In genomic region chr7:155954550-155955366, GRCh38 we compare ENCODE assay signal across 29 cellular contexts.
"Had no signal": no experiment of that assay in that cellular context is flagged by ENCODE, and none has a peak within 500 bp of the region (broad histone marks: within the 10 kb centered on the region; RNA-seq: fewer than 3 reads in every experiment).

No MANE protein-coding gene starts in this region.

- FAIRE-seq: TTC549 had no signal

- H3K27me3 Mint-ChIP-seq: activated CD4-positive, alpha-beta T cell treated with anti-CD3 and anti-CD28 coated beads, Interleukin-2, amount 10 ng/mL, durations not matched to agents 24 days and 14 days; activated CD8-positive, alpha-beta T cell treated with anti-CD3 and anti-CD28 coated beads for 36 hours; activated naive CD4-positive, alpha-beta T cell treated with anti-CD3 and anti-CD28 coated beads, Interleukin-2, amount 50 U/mL, for 24 hours had no signal

- H3K9me3 ChIP-seq: ascending aorta, MG63, SJCRH30, SK-N-SH had no signal

- H3K9me3 Mint-ChIP-seq: activated CD4-positive, alpha-beta T cell treated with anti-CD3 and anti-CD28 coated beads, Interleukin-2, amount 10 ng/mL, durations not matched to agents 24 days and 14 days; activated CD8-positive, alpha-beta T cell treated with anti-CD3 and anti-CD28 coated beads for 36 hours; activated naive CD4-positive, alpha-beta T cell treated with anti-CD3 and anti-CD28 coated beads, Interleukin-2, amount 50 U/mL, for 24 hours; activated naive CD8-positive, alpha-beta T cell treated with anti-CD3 and anti-CD28 coated beads, Interleukin-2, amount 10 ng/mL, durations not matched to agents 7 days and 5 days; activated T-cell treated with anti-CD3 and anti-CD28 coated beads, Interleukin-2, amount 50 U/mL, for 24 hours; activated T-helper 2 cell treated with anti-CD3 and anti-CD28 coated beads, Interferon-gamma antibody, Interleukin-2, Interleukin-4, amounts not matched to agents 10 μg/mL and 5 μg/mL and 100 μg/mL, durations not matched to agents 14 hours and 24 hours and 36 hours; T-helper 1 cell treated with Interleukin-12 subunit alpha and Interleukin-12 subunit beta and Interleukin-4 antibody, amounts not matched to agents 30 μg/mL and 1 μg/mL, for 36 hours; T-helper 2 cell treated with Interferon-gamma antibody and Interleukin-4, amounts not matched to agents 5 μg/mL and 100 μg/mL, for 36 hours had no signal

- H3K27ac ChIP-seq: ascending aorta, SJCRH30 had no signal

- H3K4me3 ChIP-seq: ascending aorta, MG63, SJCRH30 had no signal

- H3K9me2 ChIP-seq: SK-N-SH had no signal

- H3K4me1 ChIP-seq: ascending aorta, SJCRH30 had no signal

- H3K4me3 Mint-ChIP-seq: activated CD4-positive, alpha-beta T cell treated with anti-CD3 and anti-CD28 coated beads, Interleukin-2, amount 10 ng/mL, durations not matched to agents 24 days and 14 days; activated CD8-positive, alpha-beta T cell treated with anti-CD3 and anti-CD28 coated beads for 36 hours; activated naive CD4-positive, alpha-beta T cell treated with anti-CD3 and anti-CD28 coated beads, Interleukin-2, amount 50 U/mL, for 24 hours; activated naive CD8-positive, alpha-beta T cell treated with anti-CD3 and anti-CD28 coated beads, Interleukin-2, amount 10 ng/mL, durations not matched to agents 7 days and 5 days; activated T-cell treated with anti-CD3 and anti-CD28 coated beads, Interleukin-2, amount 50 U/mL, for 24 hours; T-helper 1 cell treated with Interleukin-12 subunit alpha and Interleukin-12 subunit beta and Interleukin-4 antibody, amounts not matched to agents 30 μg/mL and 1 μg/mL, for 36 hours; T-helper 2 cell treated with Interferon-gamma antibody and Interleukin-4, amounts not matched to agents 5 μg/mL and 100 μg/mL, for 36 hours had no signal

- H3K4me1 Mint-ChIP-seq: activated CD4-positive, alpha-beta T cell treated with anti-CD3 and anti-CD28 coated beads, Interleukin-2, amount 10 ng/mL, durations not matched to agents 24 days and 14 days; activated naive CD4-positive, alpha-beta T cell treated with anti-CD3 and anti-CD28 coated beads, Interleukin-2, amount 50 U/mL, for 24 hours; activated naive CD8-positive, alpha-beta T cell treated with anti-CD3 and anti-CD28 coated beads, Interleukin-2, amount 10 ng/mL, durations not matched to agents 7 days and 5 days had no signal

- H3K27me3 ChIP-seq: ascending aorta, MG63 had no signal

- DNase-seq: activated CD4-positive, alpha-beta T cell treated with anti-CD3 and anti-CD28 coated beads, Interleukin-2, amount 10 ng/mL, durations not matched to agents 24 days and 14 days; activated CD4-positive, alpha-beta T cell treated with anti-CD3 and anti-CD28 coated beads, Interleukin-2, amount 50 U/mL, for 4 hours; activated CD8-positive, alpha-beta T cell treated with anti-CD3 and anti-CD28 coated beads for 36 hours; activated gamma-delta T cell; activated naive CD4-positive, alpha-beta T cell treated with Interleukin-2 at 50 U/mL for 16 hours; activated naive CD8-positive, alpha-beta T cell treated with anti-CD3 and anti-CD28 coated beads, Interleukin-2, amount 10 ng/mL, durations not matched to agents 7 days and 5 days; activated T-cell treated with anti-CD3 and anti-CD28 coated beads, Interleukin-2, amount 50 U/mL, for 24 hours; amygdala; Kasumi-1; MG63; NCI-H1048; NCI-H1105 treated with DMSO at 0.1 percent for 48 hours; NCI-H1436; NCI-H1694; NCI-H1930; NCI-H2081 treated with DMSO at 0.1 percent for 48 hours; NCI-H226; NCI-H446 treated with DMSO at 0.1 percent for 48 hours; NCI-H524; SHP77; SJCRH30; SK-N-SH had no signal

- H3K36me3 Mint-ChIP-seq: activated naive CD4-positive, alpha-beta T cell treated with anti-CD3 and anti-CD28 coated beads, Interleukin-2, amount 50 U/mL, for 24 hours; activated naive CD8-positive, alpha-beta T cell treated with anti-CD3 and anti-CD28 coated beads, Interleukin-2, amount 10 ng/mL, durations not matched to agents 7 days and 5 days had no signal

- H3K4me2 ChIP-seq: SK-N-SH had no signal

- H3K36me3 ChIP-seq: ascending aorta, MG63, SJCRH30 had no signal

- ATAC-seq: activated CD8-positive, alpha-beta T cell treated with anti-CD3 and anti-CD28 coated beads for 36 hours; Panc1 had no signal

- H3K27ac Mint-ChIP-seq: activated CD4-positive, alpha-beta T cell treated with anti-CD3 and anti-CD28 coated beads, Interleukin-2, amount 10 ng/mL, durations not matched to agents 24 days and 14 days; activated CD8-positive, alpha-beta T cell treated with anti-CD3 and anti-CD28 coated beads for 36 hours; activated naive CD4-positive, alpha-beta T cell treated with anti-CD3 and anti-CD28 coated beads, Interleukin-2, amount 50 U/mL, for 24 hours; activated naive CD8-positive, alpha-beta T cell treated with anti-CD3 and anti-CD28 coated beads, Interleukin-2, amount 10 ng/mL, durations not matched to agents 7 days and 5 days; activated T-cell treated with anti-CD3 and anti-CD28 coated beads, Interleukin-2, amount 50 U/mL, for 24 hours; activated T-helper 2 cell treated with anti-CD3 and anti-CD28 coated beads, Interferon-gamma antibody, Interleukin-2, Interleukin-4, amounts not matched to agents 10 μg/mL and 5 μg/mL and 100 μg/mL, durations not matched to agents 14 hours and 24 hours and 36 hours; T-helper 1 cell treated with Interleukin-12 subunit alpha and Interleukin-12 subunit beta and Interleukin-4 antibody, amounts not matched to agents 30 μg/mL and 1 μg/mL, for 36 hours; T-helper 2 cell treated with Interferon-gamma antibody and Interleukin-4, amounts not matched to agents 5 μg/mL and 100 μg/mL, for 36 hours had no signal
